In the genomic region with DNA sequence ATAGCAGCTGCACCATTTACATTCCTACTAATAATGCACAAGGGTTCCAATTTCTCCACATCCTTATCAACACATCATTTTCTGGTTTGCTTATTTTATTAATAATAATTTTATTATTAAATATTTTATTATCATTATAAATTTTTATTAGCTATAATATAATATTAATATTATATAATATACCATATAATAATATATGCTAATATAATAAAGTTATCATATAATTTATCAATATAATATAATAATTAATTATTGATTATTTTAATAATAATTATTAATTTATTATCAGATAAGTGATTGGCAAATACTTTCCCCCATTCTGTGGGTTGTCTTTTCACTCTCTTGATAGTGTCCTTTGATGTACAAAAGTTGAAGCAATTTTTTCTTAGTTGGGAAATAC, we compare ENCODE assay signal across 27 cellular contexts. TPM values are rescaled to one million over a fixed set of nuclear protein-coding genes. Genes with fewer than 3 reads are reported as not detected.
"Had no signal": no experiment of that assay in that cellular context is flagged by ENCODE, and none has a peak within 500 bp of the region (broad histone marks: within the 10 kb centered on the region; RNA-seq: fewer than 3 reads in every experiment).

No MANE protein-coding gene starts in this region.

- H3K9me3 ChIP-seq: adrenal gland, MG63 had no signal

- FAIRE-seq: bronchial epithelial cell had no signal

- H3K36me3 ChIP-seq: adrenal gland, MG63 had no signal

- H3K27me3 ChIP-seq: adrenal gland had no signal

- H3K4me3 ChIP-seq: adrenal gland, MG63 had no signal

- H3K27ac ChIP-seq: adrenal gland had no signal

- ATAC-seq: activated CD8-positive, alpha-beta T cell treated with anti-CD3 and anti-CD28 coated beads for 36 hours; activated T-cell treated with anti-CD3 and anti-CD28 coated beads, Interleukin-2, amount 50 U/mL, for 72 hours; PC-3; T-helper 17 cell had no signal

- H3K4me1 ChIP-seq: adrenal gland had no signal

- DNase-seq: activated CD4-positive, alpha-beta T cell treated with anti-CD3 and anti-CD28 coated beads, Interleukin-2, amount 10 ng/mL, durations not matched to agents 7 days and 5 days; activated CD4-positive, CD25-positive, alpha-beta regulatory T cell; activated CD8-positive, alpha-beta memory T cell treated with anti-CD3 and anti-CD28 coated beads, Interleukin-2, amount 50 U/mL, for 4 hours; activated CD8-positive, alpha-beta T cell treated with anti-CD3 and anti-CD28 coated beads for 36 hours; activated naive CD4-positive, alpha-beta T cell treated with anti-CD3 and anti-CD28 coated beads, Interleukin-2, amount 50 U/mL, for 16 hours; activated naive CD8-positive, alpha-beta T cell treated with anti-CD3 and anti-CD28 coated beads, Interleukin-2, amount 10 ng/mL, durations not matched to agents 7 days and 5 days; activated T-cell treated with anti-CD3 and anti-CD28 coated beads, Interleukin-2, amount 50 U/mL, for 72 hours; adrenal gland; anterior cingulate cortex; central memory CD4-positive, alpha-beta T cell; MG63; NCI-H1105; NCI-H1436; NCI-H1694 treated with DMSO at 0.1 percent for 48 hours; NCI-H2029 treated with DMSO at 0.1 percent for 48 hours; NCI-H345; NCI-H510A; NCI-H526 treated with DMSO at 0.1 percent for 48 hours; NCI-H82; PC-3; SIG-M5; T-helper 17 cell; T-helper 9 cell had no signal

RNA-seq across cellular contexts. Expression of gene OR2AT4, which starts 27.7 kb away (rescaled TPM):
- total RNA-seq: activated CD4-positive, alpha-beta T cell treated with anti-CD3 and anti-CD28 coated beads, Interleukin-2, amount 10 ng/mL, durations not matched to agents 7 days and 5 days; activated CD8-positive, alpha-beta T cell treated with anti-CD3 and anti-CD28 coated beads for 36 hours; activated naive CD8-positive, alpha-beta T cell treated with anti-CD3 and anti-CD28 coated beads, Interleukin-2, amount 10 ng/mL, durations not matched to agents 7 days and 5 days; activated T-cell treated with anti-CD3 and anti-CD28 coated beads, Interleukin-2, amount 50 U/mL, for 72 hours; activated T-helper 2 cell treated with anti-CD3 and anti-CD28 coated beads, Interferon-gamma antibody, Interleukin-2, Interleukin-4, amounts not matched to agents 10 μg/mL and 5 μg/mL and 100 μg/mL, durations not matched to agents 14 hours and 24 hours and 36 hours; adrenal gland; bronchial epithelial cell; chondrocyte; PC-3; RPMI7951; T-helper 17 cell had no signal
- polyA plus RNA-seq: adrenal gland had no signal
